In genomic region chr1:39270368-39270767, GRCh38 we compare ENCODE assay signal across 10 cellular contexts.
A peak's percentile ranks its signal among the peaks of the same experiment; 100 is the strongest.
DNase-seq lines count a peak whose midpoint lies in the region; ATAC-seq, FAIRE-seq and TF ChIP-seq lines count a peak whose summit lies in the region.
"Had no signal": no experiment of that assay in that cellular context is flagged by ENCODE, and none has a peak within 500 bp of the region (broad histone marks: within the 10 kb centered on the region; RNA-seq: fewer than 3 reads in every experiment).

No MANE protein-coding gene starts in this region.

- no peak for ATAC-seq in PC-3

- H3K9me3 Mint-ChIP-seq in activated T-cell treated with anti-CD3 and anti-CD28 coated beads, Interleukin-2, amount 50 U/mL, for 24 hours, result no peaks in the 10 kb centered on the region
- no peaks in the 10 kb centered on the region for H3K9me3 Mint-ChIP-seq in activated naive CD8-positive, alpha-beta T cell treated with anti-CD3 and anti-CD28 coated beads for 36 hours
- H3K9me3 Mint-ChIP-seq: neural crest cell had no signal

- no peak for DNase-seq in activated T-cell treated with anti-CD3 and anti-CD28 coated beads, Interleukin-2, amount 50 U/mL, for 24 hours
- no peak for DNase-seq in activated T-cell treated with anti-CD3 and anti-CD28 coated beads, Interleukin-2, amount 50 U/mL, for 48 hours
- no peak for DNase-seq in activated naive CD8-positive, alpha-beta T cell treated with anti-CD3 and anti-CD28 coated beads for 36 hours
- no peak for DNase-seq in keratinocyte (ENCODE audit: low read depth, low spot score)
- no peak for DNase-seq in tibial artery
- DNase-seq in PC-3, result no peak
- no peak for DNase-seq in globus pallidus (ENCODE audit: low spot score)
- DNase-seq in RWPE1 (ENCODE audit: low spot score), result no peak
- DNase-seq: MG63 had no signal

- H3K27ac ChIP-seq in keratinocyte (ENCODE audit: control insufficient read depth, insufficient read depth, low read length) (no peak overlapping the region), tibial artery (peak overlapping the region; percentile 75 to 77), PC-3 (ENCODE audit: low read length) (no peak overlapping the region), RWPE1 (no peak overlapping the region)

- POLR2A ChIA-PET in PC-3 (lab: Charles Lee; ENCODE audit: unreplicated experiment), result no interaction called here
- POLR2A ChIA-PET in RWPE1 (lab: Yijun Ruan, JAX; ENCODE audit: low non-redundant PET), result no interaction called here

- TF ChIP-seq CTCF in keratinocyte (optimal IDR thresholded peaks at IDR 0.05 in 1 of 3, IDR thresholded peaks at IDR 0.05 in 1 of 3, conservative IDR thresholded peaks at IDR 0.05 in 1 of 3; ENCODE audit: extremely low read depth in 1 of 3, insufficient read depth in 2 of 3, low read length in 3 of 3) (no peak), tibial artery (IDR thresholded peaks at IDR 0.05) (no peak), PC-3 (conservative IDR thresholded peaks at IDR 0.05; ENCODE audit: low read depth, low read length) (no peak), RWPE1 (conservative IDR thresholded peaks at IDR 0.05; ENCODE audit: low read depth) (no peak)

- H4K20me1 ChIP-seq in keratinocyte (ENCODE audit: control insufficient read depth, extremely low read depth, insufficient read depth, low read length), result no peaks in the 10 kb centered on the region
- H4K20me1 ChIP-seq in PC-3 (ENCODE audit: low read length), result no peaks in the 10 kb centered on the region

- H3F3A ChIP-seq in PC-3 (ENCODE audit: low read length, unreplicated experiment), result no peaks in the 10 kb centered on the region

- no TSS peak for BruUV-seq in PC-3 (replicated peaks; lab: Mats Ljungman, UMichigan)

- dilution Hi-C loops in keratinocyte (cut with MboI; ENCODE audit: extremely low pct_ligation_motif_present, low sequenced_read_pairs), result no loop called here

- H3K4me3 ChIP-seq in keratinocyte (ENCODE audit: control insufficient read depth in 2 of 3, extremely low read depth in 1 of 3, insufficient read depth in 2 of 3, low read depth in 1 of 3, low read length in 3 of 3), result no peak overlapping the region
- H3K4me3 ChIP-seq in tibial artery, result peak overlapping the region; percentile 44 to 53
- H3K4me3 ChIP-seq in PC-3 (ENCODE audit: low read length), result no peak overlapping the region
- H3K4me3 ChIP-seq: MG63 had no signal

- no peaks in the 10 kb centered on the region for H3K9me3 ChIP-seq in keratinocyte (ENCODE audit: control insufficient read depth, low read depth, low read length)
- no peaks in the 10 kb centered on the region for H3K9me3 ChIP-seq in tibial artery
- H3K9me3 ChIP-seq in PC-3 (ENCODE audit: low read length), result no peaks in the 10 kb centered on the region
- H3K9me3 ChIP-seq: MG63 had no signal

- H3K9ac ChIP-seq in keratinocyte (ENCODE audit: control insufficient read depth, extremely low read depth, insufficient read depth, low read length), result no peak overlapping the region
- no peak overlapping the region for H3K9ac ChIP-seq in PC-3 (ENCODE audit: low read length)

- CTCF ChIA-PET in PC-3 (lab: Charles Lee), result no interaction called here
- CTCF ChIA-PET in RWPE1 (lab: Yijun Ruan, JAX), result interaction anchor here (0.7 kb wide), 1 partner anchor 11 kb away, joined by 3 read pairs; no protein-coding TSS in a partner anchor

- peak overlapping the region; percentile 23 for H3K4me3 Mint-ChIP-seq in activated T-cell treated with anti-CD3 and anti-CD28 coated beads, Interleukin-2, amount 50 U/mL, for 24 hours
- peak overlapping the region; percentile 65 for H3K4me3 Mint-ChIP-seq in activated naive CD8-positive, alpha-beta T cell treated with anti-CD3 and anti-CD28 coated beads for 36 hours
- H3K4me3 Mint-ChIP-seq: neural crest cell had no signal

- H3K36me3 ChIP-seq in keratinocyte (ENCODE audit: control insufficient read depth in 2 of 2, extremely low read depth in 1 of 2, insufficient read depth in 2 of 2, low read length in 2 of 2) (peaks cover 8 to 13% of the 10 kb centered on the region in 2 experiments), tibial artery (no peaks in the 10 kb centered on the region), PC-3 (ENCODE audit: low read depth, low read length) (no peaks in the 10 kb centered on the region)
- H3K36me3 ChIP-seq: MG63 had no signal

- H3K27ac Mint-ChIP-seq in activated T-cell treated with anti-CD3 and anti-CD28 coated beads, Interleukin-2, amount 50 U/mL, for 24 hours, result peak overlapping the region; percentile 82
- H3K27ac Mint-ChIP-seq in activated naive CD8-positive, alpha-beta T cell treated with anti-CD3 and anti-CD28 coated beads for 36 hours, result peak overlapping the region; percentile 51

- H3K4me2 ChIP-seq in keratinocyte (ENCODE audit: control insufficient read depth, extremely low read depth, insufficient read depth, low read depth, low read length) (peak overlapping the region; percentile 0), PC-3 (ENCODE audit: low read length) (no peak overlapping the region)

- intact Hi-C loops in tibial artery (cut with DNase I; ENCODE audit: low total_unique reads) (no loop called here), PC-3 (cut with micrococcal nuclease) (no loop called here)

- no peaks in the 10 kb centered on the region for H3K27me3 ChIP-seq in keratinocyte (ENCODE audit: control insufficient read depth, extremely low read depth, insufficient read depth, low read length)
- no peaks in the 10 kb centered on the region for H3K27me3 ChIP-seq in tibial artery
- H3K27me3 ChIP-seq in PC-3 (ENCODE audit: low read length), result no peaks in the 10 kb centered on the region
- H3K27me3 ChIP-seq: MG63 had no signal

- H2AFZ ChIP-seq in keratinocyte (ENCODE audit: control insufficient read depth, low read length) (no peak overlapping the region), PC-3 (ENCODE audit: low read length) (no peak overlapping the region)

- no peak for FAIRE-seq in keratinocyte (lab: Jason Lieb, UNC)

- peaks cover 5% of the 10 kb centered on the region for H3K9me1 ChIP-seq in keratinocyte (ENCODE audit: control insufficient read depth, extremely low read depth, insufficient read depth, low read length)

- H3K4me1 ChIP-seq in keratinocyte (ENCODE audit: control insufficient read depth, extremely low read depth, insufficient read depth, low read length) (peaks cover 42% of the 10 kb centered on the region), tibial artery (peaks cover 0 to 92% (median 52%) of the 10 kb centered on the region in 4 donors), PC-3 (ENCODE audit: insufficient read depth, low read length) (no peaks in the 10 kb centered on the region)

- no peaks in the 10 kb centered on the region for H3K27me3 Mint-ChIP-seq in activated T-cell treated with anti-CD3 and anti-CD28 coated beads, Interleukin-2, amount 50 U/mL, for 24 hours
- no peaks in the 10 kb centered on the region for H3K27me3 Mint-ChIP-seq in activated naive CD8-positive, alpha-beta T cell treated with anti-CD3 and anti-CD28 coated beads for 36 hours

- peaks cover 75% of the 10 kb centered on the region for H3K4me1 Mint-ChIP-seq in activated T-cell treated with anti-CD3 and anti-CD28 coated beads, Interleukin-2, amount 50 U/mL, for 24 hours (ENCODE audit: low read depth)
- H3K4me1 Mint-ChIP-seq in activated naive CD8-positive, alpha-beta T cell treated with anti-CD3 and anti-CD28 coated beads for 36 hours, result peaks cover 63% of the 10 kb centered on the region

- H3K79me2 ChIP-seq in keratinocyte (ENCODE audit: control insufficient read depth, insufficient read depth, low read length) (peaks cover 87% of the 10 kb centered on the region), PC-3 (ENCODE audit: low read length) (no peaks in the 10 kb centered on the region)

- H3K36me3 Mint-ChIP-seq in activated T-cell treated with anti-CD3 and anti-CD28 coated beads, Interleukin-2, amount 50 U/mL, for 24 hours (ENCODE audit: low read depth), result peaks cover 32% of the 10 kb centered on the region
- H3K36me3 Mint-ChIP-seq in activated naive CD8-positive, alpha-beta T cell treated with anti-CD3 and anti-CD28 coated beads for 36 hours, result peaks cover 21% of the 10 kb centered on the region

- no peaks in the 10 kb centered on the region for H3K9me2 ChIP-seq in PC-3 (replicated peaks; ENCODE audit: low read length)

Comparison
In these comparisons a context has a peak if more than half of its experiments do, and no peak if none do; other contexts are left out.
1. H3K27ac ChIP-seq: peak in tibial artery (2 of 2); none in keratinocyte (single experiment), PC-3 (single experiment) and RWPE1 (single experiment).
2. H3K4me3 ChIP-seq: peak in tibial artery (2 of 2); none in keratinocyte (0 of 3) and PC-3 (single experiment).